ENCODE assay signal across 8 cellular contexts in the genomic region with DNA sequence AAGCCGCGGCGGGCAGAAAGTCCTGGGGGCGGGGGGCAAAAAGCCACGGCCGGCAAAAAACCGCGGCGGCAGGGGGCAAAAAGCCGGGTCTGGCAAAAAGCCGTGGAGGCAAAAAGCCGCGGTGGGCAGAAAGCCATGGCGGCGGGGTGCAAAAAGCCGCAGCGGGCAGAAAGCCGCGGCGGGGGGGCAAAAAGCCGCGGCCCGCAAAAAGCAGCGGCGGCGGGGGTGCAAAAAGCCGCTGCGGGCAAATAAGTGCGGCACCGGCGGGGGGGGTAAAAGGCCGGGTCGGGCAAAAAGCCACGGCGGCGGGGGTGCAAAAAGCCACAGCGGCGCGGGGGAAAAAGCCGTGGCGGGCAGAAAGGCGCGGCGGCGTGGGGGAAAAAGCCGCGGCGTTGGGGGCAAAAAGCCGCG.
DNase-seq lines count a peak whose midpoint lies in the region; ATAC-seq and TF ChIP-seq lines count a peak whose summit lies in the region.
"Not testable (repeated sequence)": the region's sequence is repeated elsewhere in the genome, so short reads cannot be mapped to it uniquely, and the experiment has no call there.

No MANE protein-coding gene starts in this region.

- not testable (repeated sequence) for H3K36me3 Mint-ChIP-seq in CD4-positive, alpha-beta T cell (ENCODE audit: low read depth); activated CD4-positive, alpha-beta T cell treated with anti-CD3 and anti-CD28 coated beads, Interleukin-2, amount 10 ng/mL, durations not matched to agents 24 days and 14 days (ENCODE audit: low read depth); brain

- not testable (repeated sequence) for H3K27me3 ChIP-seq in CD4-positive, alpha-beta T cell (ENCODE audit: control insufficient read depth, insufficient read depth, low read length); Loucy (ENCODE audit: insufficient read depth, low read length, poor library complexity, severe bottlenecking); thymus (ENCODE audit: control insufficient read depth, insufficient read depth)

- peak overlapping the region; percentile 64 for H3K4me2 ChIP-seq in Loucy (ENCODE audit: low read depth, low read length, poor library complexity, severe bottlenecking)

- not testable (repeated sequence) for H3K9ac ChIP-seq in Loucy (ENCODE audit: low read depth, low read length, poor library complexity, severe bottlenecking)

- peak overlapping the region; percentile 58 for H3K4me3 Mint-ChIP-seq in CD4-positive, alpha-beta T cell
- H3K4me3 Mint-ChIP-seq in activated CD4-positive, alpha-beta T cell treated with anti-CD3 and anti-CD28 coated beads, Interleukin-2, amount 10 ng/mL, durations not matched to agents 24 days and 14 days: peak overlapping the region; percentile 51
- H3K4me3 Mint-ChIP-seq in brain: peak overlapping the region in 4 of 5 experiments; percentile 71 to 79 (median 76)

- H3K27ac ChIP-seq in CD4-positive, alpha-beta T cell (ENCODE audit: low read depth, low read length); thymus (ENCODE audit: low read depth): not testable (repeated sequence)

- not testable (repeated sequence) for H3K9me3 ChIP-seq in CD4-positive, alpha-beta T cell (ENCODE audit: control insufficient read depth, low read length); Loucy (ENCODE audit: insufficient read depth, low read depth, low read length); thymus (ENCODE audit: control insufficient read depth)

- H3K4me1 ChIP-seq in Loucy (ENCODE audit: insufficient read depth, low read length, poor library complexity, severe bottlenecking); thymus (ENCODE audit: control insufficient read depth, insufficient read depth, low read length): not testable (repeated sequence)

- not testable (repeated sequence) for H3K36me3 ChIP-seq in Loucy (ENCODE audit: insufficient read depth, low read length); thymus (ENCODE audit: control insufficient read depth, insufficient read depth)

- H3F3A ChIP-seq in Loucy (ENCODE audit: low read depth): not testable (repeated sequence)

- not testable (repeated sequence) for H3K9me2 ChIP-seq in Loucy (replicated peaks; ENCODE audit: low read depth, low read length)

- H3K4me3 ChIP-seq in Loucy (ENCODE audit: low read length, poor library complexity, severe bottlenecking) (peak overlapping the region; percentile 67), foreskin fibroblast (ENCODE audit: low read depth in 1 of 2, low read length in 2 of 2) (peak overlapping the region; percentile 40 to 50), lower leg skin (ENCODE audit: low read depth, poor library complexity, severe bottlenecking) (peak overlapping the region; percentile 7), thymus (ENCODE audit: low read length) (peak overlapping the region; percentile 38)

- not testable (repeated sequence) for H3K27ac Mint-ChIP-seq in CD4-positive, alpha-beta T cell; activated CD4-positive, alpha-beta T cell treated with anti-CD3 and anti-CD28 coated beads, Interleukin-2, amount 10 ng/mL, durations not matched to agents 24 days and 14 days; brain

- not testable (repeated sequence) for H4K20me1 ChIP-seq in Loucy (ENCODE audit: insufficient read depth, low read length, poor library complexity, severe bottlenecking)

- not testable (repeated sequence) for ATAC-seq in CD4-positive, alpha-beta T cell (ENCODE audit: poor library complexity)

- H3K9me3 Mint-ChIP-seq in CD4-positive, alpha-beta T cell; activated CD4-positive, alpha-beta T cell treated with anti-CD3 and anti-CD28 coated beads, Interleukin-2, amount 10 ng/mL, durations not matched to agents 24 days and 14 days; brain: not testable (repeated sequence)

- H3K27me3 Mint-ChIP-seq in CD4-positive, alpha-beta T cell; activated CD4-positive, alpha-beta T cell treated with anti-CD3 and anti-CD28 coated beads, Interleukin-2, amount 10 ng/mL, durations not matched to agents 24 days and 14 days; brain: not testable (repeated sequence)

- not testable (repeated sequence) for TF ChIP-seq CTCF in CD4-positive, alpha-beta T cell (IDR thresholded peaks at IDR 0.05); Loucy (conservative IDR thresholded peaks at IDR 0.05; ENCODE audit: low read length); brain (conservative IDR thresholded peaks at IDR 0.05); foreskin fibroblast (IDR thresholded peaks at IDR 0.05; ENCODE audit: low read depth, low read length); lower leg skin (IDR thresholded peaks at IDR 0.05)

- 1% methylated on average over 47 of the region's 50 CpGs; no CpG with 5 or more reads in 1 of the 2 donors for WGBS in lower leg skin, 2 donors
- 1% methylated on average over 50 of the region's 50 CpGs for WGBS in thymus

- intact Hi-C loops in CD4-positive, alpha-beta T cell (cut with DNase I, micrococcal nuclease); activated CD4-positive, alpha-beta T cell treated with anti-CD3 and anti-CD28 coated beads, Interleukin-2, amount 10 ng/mL, durations not matched to agents 24 days and 14 days (cut with micrococcal nuclease); lower leg skin (cut with DNase I; ENCODE audit: low total_unique reads); posterior vena cava (cut with DNase I): not testable (repeated sequence)

- H3K4me1 Mint-ChIP-seq in CD4-positive, alpha-beta T cell (ENCODE audit: low read depth); activated CD4-positive, alpha-beta T cell treated with anti-CD3 and anti-CD28 coated beads, Interleukin-2, amount 10 ng/mL, durations not matched to agents 24 days and 14 days; brain: not testable (repeated sequence)

- TF ChIP-seq POLR2A in lower leg skin (IDR thresholded peaks at IDR 0.05): not testable (repeated sequence)

- peak in 6 of 10 experiments; percentile 0 to 45 (median 8) for DNase-seq in CD4-positive, alpha-beta T cell
- peak; percentile 72 for DNase-seq in activated CD4-positive, alpha-beta T cell treated with anti-CD3 and anti-CD28 coated beads, Interleukin-2, amount 10 ng/mL, durations not matched to agents 24 days and 14 days
- DNase-seq in foreskin fibroblast (peak in 1 of 2 donors; percentile 23), lower leg skin (ENCODE audit: low spot score in 2 of 2) (peak; percentile 18 to 84), posterior vena cava (ENCODE audit: low spot score) (peak; percentile 88)

- CTCF ChIA-PET in CD4-positive, alpha-beta T cell (lab: Charles Lee): not testable (repeated sequence)

- H3K79me2 ChIP-seq in Loucy (ENCODE audit: insufficient read depth, low read length): not testable (repeated sequence)

- H2AFZ ChIP-seq in Loucy (ENCODE audit: low read length): not testable (repeated sequence)

- POLR2A ChIA-PET in CD4-positive, alpha-beta T cell (lab: Charles Lee): not testable (repeated sequence)

Comparison
In these comparisons a context has a peak if more than half of its experiments do, and no peak if none do; other contexts are left out.
1. H3K4me3 ChIP-seq: peak in every context shown above with its lines; median percentile 67 in Loucy; 45 in foreskin fibroblast; 38 in thymus; 7 in lower leg skin.